ENCODE assay signal across 16 cellular contexts in genomic region chr13:73672492-73672891, GRCh38.
DNase-seq lines count a peak whose midpoint lies in the region; ATAC-seq and TF ChIP-seq lines count a peak whose summit lies in the region.
"Had no signal": no experiment of that assay in that cellular context is flagged by ENCODE, and none has a peak within 500 bp of the region (broad histone marks: within the 10 kb centered on the region; RNA-seq: fewer than 3 reads in every experiment).

No MANE protein-coding gene starts in this region.

- CTCF ChIA-PET in mammary epithelial cell (lab: Charles Lee; ENCODE audit: low non-redundant PET) (no interaction called here), MCF 10A (lab: Yijun Ruan, JAX) (interaction anchor here (0.8 to 1.2 kb wide), 2 partner anchors 16 to 833 kb away, joined by 3 to 4 read pairs; no protein-coding TSS in a partner anchor)

- intact Hi-C loops in mammary epithelial cell (cut with micrococcal nuclease) (no loop called here), MCF 10A (cut with micrococcal nuclease) (no loop called here), colonic mucosa (cut with DNase I) (loop anchor here (10.0 kb wide), 1 partner anchor 268 kb away; no protein-coding TSS in a partner anchor), stomach (cut with DNase I; ENCODE audit: low total_unique reads) (no loop called here)

- no peak overlapping the region for H4K91ac ChIP-seq in mesenchymal stem cell (ENCODE audit: low read length)

- H3K9me3 ChIP-seq in mammary epithelial cell (replicated peaks; ENCODE audit: insufficient read depth, low read length) (no peaks in the 10 kb centered on the region), colonic mucosa (no peaks in the 10 kb centered on the region), mesenchymal stem cell (ENCODE audit: control insufficient read depth, low read length) (no peaks in the 10 kb centered on the region), stomach (no peaks in the 10 kb centered on the region)
- H3K9me3 ChIP-seq: heart left ventricle, tibial nerve had no signal

- no peak overlapping the region for H3K18ac ChIP-seq in mesenchymal stem cell (ENCODE audit: low read depth in 1 of 2, low read length in 2 of 2)

- no peak overlapping the region for H3K23ac ChIP-seq in mesenchymal stem cell (ENCODE audit: low read length in 2 of 2)

- H3K4ac ChIP-seq in mesenchymal stem cell (ENCODE audit: low read depth in 1 of 2, low read length in 2 of 2): no peak overlapping the region

- H3K36me3 ChIP-seq in mammary epithelial cell (ENCODE audit: insufficient read depth, low read length) (no peaks in the 10 kb centered on the region), colonic mucosa (no peaks in the 10 kb centered on the region), mesenchymal stem cell (ENCODE audit: control insufficient read depth in 1 of 2, insufficient read depth in 2 of 2, low read depth in 1 of 2, low read length in 2 of 2) (no peaks in the 10 kb centered on the region), stomach (no peaks in the 10 kb centered on the region)
- H3K36me3 ChIP-seq: heart left ventricle, tibial nerve had no signal

- H3K9ac ChIP-seq in mammary epithelial cell (ENCODE audit: insufficient read depth, low read length) (no peak overlapping the region), colonic mucosa (ENCODE audit: low read depth in 2 of 2, low read length in 2 of 2) (no peak overlapping the region), mesenchymal stem cell (ENCODE audit: low read length) (peak overlapping the region; percentile 54)

- no peak overlapping the region for H2AK5ac ChIP-seq in mesenchymal stem cell (ENCODE audit: low read length, severe bottlenecking)

- no peaks in the 10 kb centered on the region for H4K20me1 ChIP-seq in mammary epithelial cell (ENCODE audit: insufficient read depth, low read length)

- H3K79me1 ChIP-seq in mesenchymal stem cell (replicated peaks; ENCODE audit: low read length, poor library complexity, severe bottlenecking): no peaks in the 10 kb centered on the region

- H2BK120ac ChIP-seq in mesenchymal stem cell (ENCODE audit: low read depth, low read length): no peak overlapping the region

- no TSS peak for BruUV-seq in mammary epithelial cell (replicated peaks; lab: Mats Ljungman, UMichigan)
- BruUV-seq in MCF 10A (replicated peaks; lab: Mats Ljungman, UMichigan): no TSS peak

- dilution Hi-C loops in mammary epithelial cell (cut with HindIII; ENCODE audit: low sequenced_read_pairs): no loop called here

- no peak overlapping the region for H4K8ac ChIP-seq in mesenchymal stem cell (ENCODE audit: low read length)

- H3K79me2 ChIP-seq in mammary epithelial cell (ENCODE audit: insufficient read depth, low read length): no peaks in the 10 kb centered on the region

- H3K4me2 ChIP-seq in mammary epithelial cell (ENCODE audit: insufficient read depth, low read depth, low read length): no peak overlapping the region
- H3K4me2 ChIP-seq in mesenchymal stem cell (ENCODE audit: low read length, poor library complexity, severe bottlenecking): no peak overlapping the region

- no peak for TF ChIP-seq EP300 in stomach (IDR thresholded peaks at IDR 0.05)

- in situ Hi-C loops in mammary epithelial cell (cut with MboI; ENCODE audit: low sequenced_read_pairs in 2 of 2): no loop called here

- H3K4me1 ChIP-seq in mammary epithelial cell (ENCODE audit: insufficient read depth, low read length): peaks cover 13% of the 10 kb centered on the region
- no peaks in the 10 kb centered on the region for H3K4me1 ChIP-seq in colonic mucosa
- H3K4me1 ChIP-seq in mesenchymal stem cell (ENCODE audit: control insufficient read depth, insufficient read depth, low read depth, low read length): no peaks in the 10 kb centered on the region
- peaks cover 0 to 43% (median 11%) of the 10 kb centered on the region in 4 donors for H3K4me1 ChIP-seq in stomach
- H3K4me1 ChIP-seq: tibial nerve had no signal

- DNase-seq in mammary epithelial cell: peak; percentile 47
- DNase-seq in MCF 10A (ENCODE audit: unreplicated experiment): no peak
- peak; percentile 47 for DNase-seq in colonic mucosa
- no peak for DNase-seq in mesenchymal stem cell
- DNase-seq in stimulated activated CD4-positive, alpha-beta T cell treated with anti-CD3 and anti-CD28 coated beads, Interleukin-15, amount 100 ng/mL, for 24 hours: no peak
- DNase-seq in globus pallidus (ENCODE audit: low spot score): no peak
- DNase-seq in stomach: no peak
- DNase-seq: activated gamma-delta T cell treated with Interleukin-2 at 50 U/mL for 16 hours; CD8-positive, alpha-beta memory T cell; GDM1; heart left ventricle; naive thymus-derived CD4-positive, alpha-beta T cell; NCI-H2029 treated with DMSO at 0.1 percent for 48 hours; stimulated activated CD4-positive, alpha-beta T cell treated with anti-CD3 and anti-CD28 coated beads, Interleukin-1b, Interleukin-23, amount 100 ng/mL, for 48 hours had no signal

- no peak overlapping the region for H2BK15ac ChIP-seq in mesenchymal stem cell (ENCODE audit: low read depth, poor library complexity, severe bottlenecking)

- H3K27me3 ChIP-seq in mammary epithelial cell (ENCODE audit: insufficient read depth, low read length) (no peaks in the 10 kb centered on the region), colonic mucosa (no peaks in the 10 kb centered on the region), mesenchymal stem cell (ENCODE audit: control insufficient read depth in 1 of 2, insufficient read depth in 1 of 2, low read length in 2 of 2) (no peaks in the 10 kb centered on the region), stomach (no peaks in the 10 kb centered on the region)
- H3K27me3 ChIP-seq: heart left ventricle, tibial nerve had no signal

- TF ChIP-seq POLR2A in stomach (IDR thresholded peaks at IDR 0.05): no peak

- no peak overlapping the region for H2BK5ac ChIP-seq in mesenchymal stem cell (ENCODE audit: low read depth, low read length, poor library complexity, severe bottlenecking)

- WGBS in mammary epithelial cell (ENCODE audit: low coverage, missing lambda C conversion rate): 67% methylated on average over 3 of the region's 3 CpGs
- 63% methylated on average over 3 of the region's 3 CpGs for WGBS in mesenchymal stem cell
- WGBS in stomach, 5 donors: 17 to 38% (median 24%) methylated on average over 3 of the region's 3 CpGs

- peak overlapping the region; percentile 11 for H2AFZ ChIP-seq in mammary epithelial cell (ENCODE audit: low read depth, low read length)
- no peak overlapping the region for H2AFZ ChIP-seq in mesenchymal stem cell (ENCODE audit: low read depth, low read length)

- ATAC-seq in HG02642 (IDR thresholded peaks at IDR 0.05; ENCODE audit: poor library complexity, unreplicated experiment): no peak
- ATAC-seq: heart left ventricle; naive thymus-derived CD4-positive, alpha-beta T cell had no signal

- H2BK12ac ChIP-seq in mesenchymal stem cell (ENCODE audit: low read length in 2 of 2): no peak overlapping the region

- POLR2A ChIA-PET in MCF 10A (lab: Yijun Ruan, JAX): no interaction called here

- no peaks in the 10 kb centered on the region for H3K27me3 Mint-ChIP-seq in MCF 10A (ENCODE audit: insufficient read depth, unreplicated experiment)
- H3K27me3 Mint-ChIP-seq: CD8-positive, alpha-beta memory T cell had no signal

- H3K27ac ChIP-seq in mammary epithelial cell (ENCODE audit: insufficient read depth, low read depth, low read length): no peak overlapping the region
- peak overlapping the region; percentile 81 for H3K27ac ChIP-seq in colonic mucosa
- H3K27ac ChIP-seq in mesenchymal stem cell (ENCODE audit: low read length, poor library complexity, severe bottlenecking): peak overlapping the region; percentile 69
- peak overlapping the region in 2 of 5 donors; percentile 43 to 59 for H3K27ac ChIP-seq in stomach
- H3K27ac ChIP-seq: heart left ventricle, tibial nerve had no signal

- no peak overlapping the region for H3K27ac Mint-ChIP-seq in MCF 10A (ENCODE audit: low read depth, unreplicated experiment)
- H3K27ac Mint-ChIP-seq: CD8-positive, alpha-beta memory T cell; naive thymus-derived CD4-positive, alpha-beta T cell had no signal

- H3K14ac ChIP-seq in mesenchymal stem cell (ENCODE audit: low read length in 2 of 2): no peak overlapping the region

- TF ChIP-seq CTCF in mammary epithelial cell (conservative IDR thresholded peaks at IDR 0.05 in 1 of 2, IDR thresholded peaks at IDR 0.05 in 1 of 2; ENCODE audit: extremely low read depth in 1 of 2, insufficient read depth in 1 of 2, low read depth in 1 of 2, low read length in 2 of 2): no peak
- no peak for TF ChIP-seq CTCF in MCF 10A (IDR thresholded peaks at IDR 0.05; ENCODE audit: unreplicated experiment)
- TF ChIP-seq CTCF in colonic mucosa (IDR thresholded peaks at IDR 0.05): no peak
- no peak for TF ChIP-seq CTCF in stomach (IDR thresholded peaks at IDR 0.05)

- H3K9me3 Mint-ChIP-seq in MCF 10A (ENCODE audit: unreplicated experiment): no peaks in the 10 kb centered on the region
- H3K9me3 Mint-ChIP-seq: CD8-positive, alpha-beta memory T cell had no signal

- H3K4me1 Mint-ChIP-seq in MCF 10A (ENCODE audit: insufficient read depth, unreplicated experiment): peaks cover 19% of the 10 kb centered on the region
- H3K4me1 Mint-ChIP-seq: naive thymus-derived CD4-positive, alpha-beta T cell had no signal

- H3K4me3 ChIP-seq in mammary epithelial cell (replicated peaks in 1 of 3; ENCODE audit: insufficient read depth in 1 of 3, low read depth in 2 of 3, low read length in 3 of 3): no peak overlapping the region
- no peak overlapping the region for H3K4me3 ChIP-seq in colonic mucosa
- peak overlapping the region in 1 of 2 experiments; percentile 16 for H3K4me3 ChIP-seq in mesenchymal stem cell (ENCODE audit: insufficient read depth in 1 of 2, low read depth in 1 of 2, low read length in 2 of 2)
- H3K4me3 ChIP-seq in stomach: no peak overlapping the region
- H3K4me3 ChIP-seq: heart left ventricle, tibial nerve had no signal

- no peak overlapping the region for H3K4me3 Mint-ChIP-seq in MCF 10A (ENCODE audit: unreplicated experiment)
- H3K4me3 Mint-ChIP-seq: CD8-positive, alpha-beta memory T cell; naive thymus-derived CD4-positive, alpha-beta T cell had no signal

- no peaks in the 10 kb centered on the region for H3K36me3 Mint-ChIP-seq in MCF 10A (ENCODE audit: insufficient read depth, unreplicated experiment)
- H3K36me3 Mint-ChIP-seq: CD8-positive, alpha-beta memory T cell had no signal

Comparison
In these comparisons a context has a peak if more than half of its experiments do, and no peak if none do; other contexts are left out.
1. DNase-seq: peak in mammary epithelial cell (single experiment) and colonic mucosa (single experiment); none in MCF 10A (single experiment), mesenchymal stem cell (single experiment), stimulated activated CD4-positive, alpha-beta T cell treated with anti-CD3 and anti-CD28 coated beads, Interleukin-15, amount 100 ng/mL, for 24 hours (single experiment), globus pallidus (single experiment) and stomach (single experiment).